ENCODE assay signal across 8 cellular contexts in the genomic region with DNA sequence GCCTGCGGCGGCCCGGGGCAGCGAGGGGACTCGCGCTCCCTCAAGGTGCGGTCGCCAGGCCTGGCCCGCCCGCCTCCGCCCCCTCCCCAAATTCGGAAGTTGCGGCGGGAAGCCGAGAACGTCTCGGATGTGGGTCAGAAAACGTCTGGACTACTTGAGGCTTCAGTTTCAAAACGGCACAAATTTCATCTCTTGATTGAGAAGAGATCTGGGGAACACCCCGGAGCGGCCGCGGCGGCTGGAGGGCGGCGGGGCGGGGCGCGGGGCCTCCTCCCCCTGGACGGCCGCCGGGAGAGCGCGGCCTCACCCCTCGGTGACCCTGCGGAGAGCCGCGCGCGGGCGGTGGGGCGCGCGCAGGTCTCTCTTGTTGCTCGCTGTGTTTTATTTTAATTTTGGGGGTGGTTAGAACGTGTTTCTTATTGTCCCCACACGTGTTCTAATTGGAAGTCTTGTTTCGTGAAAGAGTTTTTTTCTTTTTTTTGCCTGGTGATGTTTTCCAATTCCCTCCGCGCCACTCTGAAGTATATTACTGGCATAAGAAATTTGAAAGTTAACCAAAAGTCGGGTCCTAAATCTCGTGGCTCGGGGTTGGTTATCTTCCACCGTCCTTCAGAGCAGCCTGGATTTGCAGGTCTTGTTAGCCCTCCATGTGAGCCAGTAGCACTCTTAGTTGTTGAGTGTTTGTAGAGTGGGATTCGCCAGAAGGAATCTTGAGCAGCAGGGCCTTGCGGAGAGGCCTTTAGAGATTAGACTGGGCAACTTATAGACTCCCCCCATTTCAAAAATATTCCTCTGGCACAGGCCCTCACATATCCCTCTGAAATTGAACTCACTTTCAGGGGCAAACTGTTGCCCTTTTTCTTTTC. TPM values are rescaled to one million over a fixed set of nuclear protein-coding genes. Genes with fewer than 3 reads are reported as not detected.
DNase-seq lines count a peak whose midpoint lies in the region; ATAC-seq and TF ChIP-seq lines count a peak whose summit lies in the region.

No MANE protein-coding gene starts in this region.

- no peak for TF ChIP-seq EP300 in gastroesophageal sphincter (IDR thresholded peaks at IDR 0.05)

- ATAC-seq in gastroesophageal sphincter (no peak), GM18858 (IDR thresholded peaks at IDR 0.05; ENCODE audit: unreplicated experiment) (no peak)

- intact Hi-C loops in spleen (cut with DNase I; ENCODE audit: low total_unique reads): loop anchor here (5.0 kb wide), 1 partner anchor 52 kb away; no protein-coding TSS in a partner anchor

- TF ChIP-seq CTCF in gastroesophageal sphincter (IDR thresholded peaks at IDR 0.05): no peak
- TF ChIP-seq CTCF in spleen (IDR thresholded peaks at IDR 0.05 in 8 of 11, conservative IDR thresholded peaks at IDR 0.05 in 3 of 11): no peak

- H3K27me3 ChIP-seq in gastroesophageal sphincter (peaks cover 42% of the 10 kb centered on the region), spleen (replicated peaks in 1 of 7) (peaks cover 0 to 33% (median 5%) of the 10 kb centered on the region in 7 donors)

- H3K4me1 ChIP-seq in gastroesophageal sphincter: peaks cover 0 to 29% (median 0%) of the 10 kb centered on the region in 3 donors
- peaks cover 19 to 52% (median 43%) of the 10 kb centered on the region in 6 donors for H3K4me1 ChIP-seq in spleen

- no peaks in the 10 kb centered on the region for H3K36me3 ChIP-seq in gastroesophageal sphincter
- H3K36me3 ChIP-seq in spleen: no peaks in the 10 kb centered on the region

- peak overlapping the region in 3 of 4 donors; percentile 78 to 87 (median 83) for H3K27ac ChIP-seq in gastroesophageal sphincter
- peak overlapping the region in 7 of 8 donors; percentile 47 to 89 (median 85) for H3K27ac ChIP-seq in spleen

- H3K4me3 ChIP-seq in gastroesophageal sphincter (peak overlapping the region; percentile 22 to 72), spleen (peak overlapping the region; percentile 36 to 78 (median 51))

- no peaks in the 10 kb centered on the region for H3K9me3 ChIP-seq in gastroesophageal sphincter
- no peaks in the 10 kb centered on the region for H3K9me3 ChIP-seq in spleen

- no peak for TF ChIP-seq POLR2A in gastroesophageal sphincter (IDR thresholded peaks at IDR 0.05)
- TF ChIP-seq POLR2A in spleen (IDR thresholded peaks at IDR 0.05): no peak

- 13% methylated on average over 16 of the region's 56 CpGs; no CpG with 5 or more reads in 1 of the 2 donors for WGBS in gastroesophageal sphincter (ENCODE audit: low coverage in 1 of 2), 2 donors
- 6 to 10% (median 8%) methylated on average over 37 to 56 of the region's 56 CpGs for WGBS in spleen, 5 donors

- peak; percentile 53 for DNase-seq in stimulated activated CD4-positive, alpha-beta T cell treated with anti-CD3 and anti-CD28 coated beads, Interleukin-15, amount 100 ng/mL, for 24 hours
- DNase-seq in stimulated activated CD4-positive, alpha-beta T cell treated with anti-CD3 and anti-CD28 coated beads, Interleukin-4, amount 100 ng/mL, for 1 hour: no peak
- DNase-seq in T-helper 22 cell (ENCODE audit: low read depth) (peak; percentile 4), spleen (no peak), NCI-H2107 treated with DMSO at 0.1 percent for 48 hours (lab: John Stamatoyannopoulos, UW; ENCODE audit: unreplicated experiment) (no peak)
- DNase-seq in stimulated activated CD4-positive, alpha-beta T cell treated with anti-CD3 and anti-CD28 coated beads, Interleukin-1b, Interleukin-23, amount 100 ng/mL, for 48 hours: no peak

RNA-seq across cellular contexts. Expression of gene PCBP3, which starts 0.7 kb away (rescaled TPM):
- total RNA-seq in gastroesophageal sphincter: 10 to 100 TPM in 2 of 4 donors, 1 to 10 TPM in 2; 5.1 to 14.8 (median 10.4) TPM
- 10 to 100 TPM in 6 of 7 donors, 1 to 10 TPM in 1; 5.8 to 31.6 (median 18.4) TPM for total RNA-seq in spleen
- polyA plus RNA-seq in spleen: 10 to 100 TPM in 2 of 3 donors, 1 to 10 TPM in 1; 4.2 to 16.4 (median 10.5) TPM

Comparison
In these comparisons a context has a peak if more than half of its experiments do, and no peak if none do; other contexts are left out.
1. DNase-seq: peak in stimulated activated CD4-positive, alpha-beta T cell treated with anti-CD3 and anti-CD28 coated beads, Interleukin-15, amount 100 ng/mL, for 24 hours (single experiment) and T-helper 22 cell (single experiment); none in stimulated activated CD4-positive, alpha-beta T cell treated with anti-CD3 and anti-CD28 coated beads, Interleukin-4, amount 100 ng/mL, for 1 hour (single experiment), spleen (single experiment), NCI-H2107 treated with DMSO at 0.1 percent for 48 hours (single experiment) and stimulated activated CD4-positive, alpha-beta T cell treated with anti-CD3 and anti-CD28 coated beads, Interleukin-1b, Interleukin-23, amount 100 ng/mL, for 48 hours (single experiment).